In genomic region chr1:182657026-182657425, GRCh38 we compare ENCODE assay signal across 21 cellular contexts. TPM values are rescaled to one million over a fixed set of nuclear protein-coding genes. Genes with fewer than 3 reads are reported as not detected.
"Had no signal": no experiment of that assay in that cellular context is flagged by ENCODE, and none has a peak within 500 bp of the region (broad histone marks: within the 10 kb centered on the region; RNA-seq: fewer than 3 reads in every experiment).

No MANE protein-coding gene starts in this region.

- DNase-seq: activated CD4-positive, alpha-beta memory T cell treated with anti-CD3 and anti-CD28 coated beads, Interleukin-2, amount 10 ng/mL, durations not matched to agents 7 days and 5 days; activated CD4-positive, alpha-beta T cell treated with anti-CD3 and anti-CD28 coated beads for 48 hours; activated effector memory CD4-positive, alpha-beta T cell treated with anti-CD3 and anti-CD28 coated beads, Interleukin-2, amount 50 U/mL, for 16 hours; activated naive CD4-positive, alpha-beta T cell treated with anti-CD3 and anti-CD28 coated beads, Interleukin-2, amount 10 ng/mL, durations not matched to agents 7 days and 5 days; activated T-cell treated with anti-CD3 and anti-CD28 coated beads, Interleukin-2, amount 50 U/mL, for 72 hours; heart left ventricle; left ventricle myocardium superior; mammary epithelial cell; naive thymus-derived CD8-positive, alpha-beta T cell; pancreas; psoas muscle; stimulated activated CD4-positive, alpha-beta T cell treated with anti-CD3 and anti-CD28 coated beads, Interleukin-4, amount 100 ng/mL, for 24 hours; substantia nigra; thyroid gland; upper lobe of right lung had no signal

- H3K36me3 ChIP-seq: cardiac muscle cell, heart left ventricle, neutrophil, pancreas, right atrium auricular region, thyroid gland, upper lobe of right lung had no signal

- ATAC-seq: activated T-cell treated with anti-CD3 and anti-CD28 coated beads, Interleukin-2, amount 50 U/mL, for 72 hours; heart left ventricle; left ventricle myocardium superior; naive thymus-derived CD8-positive, alpha-beta T cell; pancreas; psoas muscle; upper lobe of right lung had no signal

- H3K9me3 ChIP-seq: heart left ventricle, neutrophil, pancreas, psoas muscle, right atrium auricular region, thyroid gland, upper lobe of right lung had no signal

- H3K27ac ChIP-seq: cardiac muscle cell, epithelial cell of prostate, heart left ventricle, neutrophil, pancreas, psoas muscle, right atrium auricular region, thyroid gland, upper lobe of right lung had no signal

- H3K27me3 ChIP-seq: cardiac muscle cell, pancreas, right atrium auricular region, thyroid gland, upper lobe of right lung had no signal

- H3K4me1 ChIP-seq: heart left ventricle, pancreas, psoas muscle, right atrium auricular region, upper lobe of right lung had no signal

- H3K4me3 ChIP-seq: cardiac muscle cell, heart left ventricle, pancreas, psoas muscle, right atrium auricular region, thyroid gland, upper lobe of right lung had no signal

- FAIRE-seq: islet of Langerhans, pancreas had no signal

RNA-seq across cellular contexts. Expression of gene RGS8, which starts 27.4 kb away (rescaled TPM):
- total RNA-seq: activated CD4-positive, alpha-beta memory T cell treated with anti-CD3 and anti-CD28 coated beads, Interleukin-2, amount 10 ng/mL, durations not matched to agents 7 days and 5 days; left ventricle myocardium superior; mammary epithelial cell; mesothelial cell of epicardium; naive thymus-derived CD8-positive, alpha-beta T cell; pancreas; psoas muscle; upper lobe of right lung had no signal
- polyA plus RNA-seq: cardiac muscle cell; heart left ventricle; mammary epithelial cell; naive thymus-derived CD8-positive, alpha-beta T cell had no signal

RNA-seq across cellular contexts. Expression of gene RGS16, which starts 52.8 kb away (rescaled TPM):
- polyA plus RNA-seq: naive thymus-derived CD8-positive, alpha-beta T cell had no signal
